19 cellular contexts compared by ENCODE assay signal in genomic region chr7:85512802-85513201, GRCh38.
"Had no signal": no experiment of that assay in that cellular context is flagged by ENCODE, and none has a peak within 500 bp of the region (broad histone marks: within the 10 kb centered on the region; RNA-seq: fewer than 3 reads in every experiment).

No MANE protein-coding gene starts in this region.

- H3K9ac ChIP-seq: KMS-11 had no signal

- DNase-seq: activated CD4-positive, alpha-beta memory T cell treated with anti-CD3 and anti-CD28 coated beads for 36 hours; activated CD4-positive, alpha-beta T cell treated with anti-CD3 and anti-CD28 coated beads, Interleukin-2, amount 10 ng/mL, durations not matched to agents 7 days and 5 days; activated CD4-positive, CD25-positive, alpha-beta regulatory T cell; activated CD8-positive, alpha-beta memory T cell treated with anti-CD3 and anti-CD28 coated beads for 24 hours; activated effector memory CD4-positive, alpha-beta T cell treated with anti-CD3 and anti-CD28 coated beads, Interleukin-2, amount 50 U/mL, for 16 hours; activated naive CD4-positive, alpha-beta T cell treated with Interleukin-2 at 50 U/mL for 16 hours; activated T-cell treated with anti-CD3 and anti-CD28 coated beads, Interleukin-2, amount 50 U/mL, for 4 hours; amygdala; brain microvascular endothelial cell; NCI-H1092 treated with DMSO at 0.1 percent for 48 hours; NCI-H146; NCI-H2029; NCI-H446; PC-3; T-helper 1 cell had no signal

- H3K27me3 ChIP-seq: brain microvascular endothelial cell, cardiac muscle cell had no signal

- H3K36me3 ChIP-seq: brain microvascular endothelial cell, cardiac muscle cell had no signal

- H3K4me2 ChIP-seq: KMS-11 had no signal

- H3K27ac ChIP-seq: brain microvascular endothelial cell, cardiac muscle cell, KMS-11, SK-N-MC, VCaP had no signal

- H3K4me3 ChIP-seq: cardiac muscle cell, SK-N-MC had no signal
